Comparison of ENCODE assay signal across 8 cellular contexts in the genomic region with DNA sequence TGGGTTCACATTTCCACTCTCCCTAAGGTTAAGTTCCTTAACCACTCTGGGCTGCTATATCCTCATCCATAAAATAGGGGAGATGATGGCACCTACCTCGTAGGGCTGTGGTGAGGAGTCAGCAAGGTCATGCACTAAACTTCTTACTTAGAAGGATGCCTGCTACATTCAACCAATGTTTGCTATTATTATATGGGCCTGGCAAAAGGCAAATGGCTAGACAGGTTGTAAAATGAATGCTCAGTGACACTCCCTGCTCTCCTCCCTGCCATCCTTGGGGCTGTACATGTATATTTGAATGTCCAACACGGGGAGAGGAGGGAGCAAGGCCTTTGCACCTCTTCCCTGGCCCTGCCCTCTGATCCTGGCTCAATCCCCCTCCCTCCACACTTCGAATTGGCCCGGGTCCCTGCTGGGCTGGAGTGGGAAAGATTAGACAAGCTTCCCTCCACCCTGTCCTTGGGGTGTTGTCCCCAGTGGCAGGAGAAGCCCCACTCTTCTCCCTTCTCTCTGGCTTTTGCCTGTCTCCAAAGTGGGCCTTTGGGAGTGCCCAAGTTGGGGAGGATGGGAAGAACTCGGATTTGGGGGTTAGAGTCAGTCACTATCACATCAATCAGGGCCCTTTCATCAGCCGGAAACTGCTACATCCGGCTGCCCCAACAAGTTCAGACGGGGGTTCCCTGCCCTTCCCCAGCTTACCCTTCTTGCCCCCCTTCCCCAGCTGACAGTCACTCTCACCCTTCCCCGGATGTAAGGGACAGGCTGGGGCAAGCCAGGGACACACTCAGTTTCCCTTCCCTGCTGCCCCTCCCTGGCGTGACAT. TPM values are rescaled to one million over a fixed set of nuclear protein-coding genes. Genes with fewer than 3 reads are reported as not detected.
A peak's percentile ranks its signal among the peaks of the same experiment; 100 is the strongest.
DNase-seq lines count a peak whose midpoint lies in the region; ATAC-seq and TF ChIP-seq lines count a peak whose summit lies in the region.

No MANE protein-coding gene starts in this region.

- TF ChIP-seq POLR2A in transverse colon (IDR thresholded peaks at IDR 0.05), result no peak

- DNase-seq in activated T-cell treated with anti-CD3 and anti-CD28 coated beads, Interleukin-2, amount 50 U/mL, for 4 hours, result peak; percentile 28
- peak in 6 of 10 donors; percentile 4 to 66 (median 46) for DNase-seq in naive thymus-derived CD8-positive, alpha-beta T cell
- DNase-seq in transverse colon, result no peak
- DNase-seq in NCI-H82 treated with DMSO at 0.1 percent for 48 hours (lab: John Stamatoyannopoulos, UW; ENCODE audit: unreplicated experiment), result no peak
- DNase-seq in T1000 (lab: John Stamatoyannopoulos, UW), result no peak
- no peak for DNase-seq in HCEC 1CT

- H3K27ac Mint-ChIP-seq in naive thymus-derived CD8-positive, alpha-beta T cell, result peak overlapping the region in 7 of 10 donors; percentile 6 to 87 (median 59)

- no peaks in the 10 kb centered on the region for H3K36me3 Mint-ChIP-seq in activated T-cell treated with anti-CD3 and anti-CD28 coated beads, Interleukin-2, amount 50 U/mL, for 4 hours (ENCODE audit: insufficient read depth)
- H3K36me3 Mint-ChIP-seq in naive thymus-derived CD8-positive, alpha-beta T cell, result peaks cover 0 to 12% (median 8%) of the 10 kb centered on the region in 3 donors

- H3K4me3 ChIP-seq in transverse colon, result no peak overlapping the region

- POLR2A ChIA-PET in naive thymus-derived CD8-positive, alpha-beta T cell (lab: Charles Lee), result interaction anchor here (1.4 kb wide), 1 partner anchor 36 kb away, joined by 4 read pairs; a partner anchor contains a TSS

- H3K27me3 Mint-ChIP-seq in activated T-cell treated with anti-CD3 and anti-CD28 coated beads, Interleukin-2, amount 50 U/mL, for 4 hours (ENCODE audit: low read depth), result no peaks in the 10 kb centered on the region
- H3K27me3 Mint-ChIP-seq in naive thymus-derived CD8-positive, alpha-beta T cell, result peaks cover 0 to 6% (median 0%) of the 10 kb centered on the region in 5 donors

- intact Hi-C loops in transverse colon (cut with DNase I; ENCODE audit: low total_unique reads), result no loop called here

- H3K4me1 Mint-ChIP-seq in activated T-cell treated with anti-CD3 and anti-CD28 coated beads, Interleukin-2, amount 50 U/mL, for 4 hours (ENCODE audit: low read depth), result peaks cover 31% of the 10 kb centered on the region
- H3K4me1 Mint-ChIP-seq in naive thymus-derived CD8-positive, alpha-beta T cell, result peaks cover 12 to 28% (median 19%) of the 10 kb centered on the region in 4 donors

- TF ChIP-seq CTCF in transverse colon (IDR thresholded peaks at IDR 0.05), result no peak

- peaks cover 17% of the 10 kb centered on the region for H3K9me3 Mint-ChIP-seq in activated T-cell treated with anti-CD3 and anti-CD28 coated beads, Interleukin-2, amount 50 U/mL, for 4 hours
- H3K9me3 Mint-ChIP-seq in naive thymus-derived CD8-positive, alpha-beta T cell, result peaks cover 0 to 23% (median 21%) of the 10 kb centered on the region in 9 donors

- no peak overlapping the region for H3K4me3 Mint-ChIP-seq in activated T-cell treated with anti-CD3 and anti-CD28 coated beads, Interleukin-2, amount 50 U/mL, for 4 hours
- peak overlapping the region in 1 of 10 donors; percentile 63 for H3K4me3 Mint-ChIP-seq in naive thymus-derived CD8-positive, alpha-beta T cell

- H3K27ac ChIP-seq in transverse colon, result peak overlapping the region in 1 of 4 donors; percentile 36

- peaks cover 10 to 12% of the 10 kb centered on the region in 2 donors for H3K9me3 ChIP-seq in transverse colon

- WGBS in transverse colon (ENCODE audit: low coverage in 1 of 2), 2 donors, result 46 to 80% methylated on average over 1 to 10 of the region's 10 CpGs

- ATAC-seq in GM18498 (IDR thresholded peaks at IDR 0.05; ENCODE audit: unreplicated experiment), result peak; percentile 80
- ATAC-seq in HG03064 (IDR thresholded peaks at IDR 0.05; ENCODE audit: low read depth, unreplicated experiment), result peak; percentile 79
- ATAC-seq in activated T-cell treated with anti-CD3 and anti-CD28 coated beads, Interleukin-2, amount 50 U/mL, for 4 hours, result peak; percentile 51 to 66
- ATAC-seq in naive thymus-derived CD8-positive, alpha-beta T cell, result peak; percentile 39 to 99

- H3K4me1 ChIP-seq in transverse colon, result peaks cover 0 to 17% (median 5%) of the 10 kb centered on the region in 4 donors

- H3K36me3 ChIP-seq in transverse colon, result no peaks in the 10 kb centered on the region

- in situ Hi-C loops in transverse colon (cut with MboI; ENCODE audit: low pct_ligation_motif_present in 1 of 4, low pct_unique_long_range_greater_than_20kb in 1 of 4, low sequenced_read_pairs in 3 of 4), result no loop called here

- no peak for TF ChIP-seq EP300 in transverse colon (IDR thresholded peaks at IDR 0.05; ENCODE audit: low read depth)

- H3K27me3 ChIP-seq in transverse colon, result no peaks in the 10 kb centered on the region

RNA-seq across cellular contexts. Expression of a gene that starts 36.3 kb away (rescaled TPM):
- 10 to 100 TPM; 28.9 to 44.6 (median 31.8) TPM for total RNA-seq in activated T-cell treated with anti-CD3 and anti-CD28 coated beads, Interleukin-2, amount 50 U/mL, for 4 hours
- total RNA-seq in naive thymus-derived CD8-positive, alpha-beta T cell, result 1 to 10 TPM; 4.5 to 5.6 TPM
- not detected for polyA plus RNA-seq in naive thymus-derived CD8-positive, alpha-beta T cell
- total RNA-seq in transverse colon, result 100 to 1,000 TPM; 131 to 608 (median 203) TPM

RNA-seq across cellular contexts. Expression of a gene that starts 46.1 kb away (rescaled TPM):
- 10 to 100 TPM; 70.0 to 75.1 (median 72.7) TPM for total RNA-seq in activated T-cell treated with anti-CD3 and anti-CD28 coated beads, Interleukin-2, amount 50 U/mL, for 4 hours
- total RNA-seq in naive thymus-derived CD8-positive, alpha-beta T cell, result 10 to 100 TPM; 28.9 to 30.6 TPM
- polyA plus RNA-seq in naive thymus-derived CD8-positive, alpha-beta T cell, result 10 to 100 TPM; 53.1 to 63.1 (median 53.7) TPM
- total RNA-seq in transverse colon, result 10 to 100 TPM; 25.4 to 48.6 (median 40.3) TPM

Comparison
In these comparisons a context has a peak if more than half of its experiments do, and no peak if none do; other contexts are left out.
1. DNase-seq: peak in activated T-cell treated with anti-CD3 and anti-CD28 coated beads, Interleukin-2, amount 50 U/mL, for 4 hours (single experiment) and naive thymus-derived CD8-positive, alpha-beta T cell (6 of 10); none in transverse colon (single experiment), NCI-H82 treated with DMSO at 0.1 percent for 48 hours (single experiment), T1000 (single experiment) and HCEC 1CT (single experiment).
2. RNA of a gene that starts 36.3 kb away (total RNA-seq): 131 to 608 TPM in transverse colon and 28.9 to 44.6 TPM in activated T-cell treated with anti-CD3 and anti-CD28 coated beads, Interleukin-2, amount 50 U/mL, for 4 hours; 4.5 to 5.6 TPM in naive thymus-derived CD8-positive, alpha-beta T cell; every median in the first group is over 4 times any median in the second.
3. Peak in every context shown above with its lines, with median percentiles within 50 percentile points of each other: ATAC-seq.